Comparison of ENCODE assay signal across 7 cellular contexts in genomic region chr14:52268191-52269061, GRCh38. TPM values are rescaled to one million over a fixed set of nuclear protein-coding genes. Genes with fewer than 3 reads are reported as not detected.
DNase-seq lines count a peak whose midpoint lies in the region; ATAC-seq and TF ChIP-seq lines count a peak whose summit lies in the region.

No MANE protein-coding gene starts in this region.

- H3K9ac ChIP-seq in Loucy (ENCODE audit: low read depth, low read length, poor library complexity, severe bottlenecking), result peak overlapping the region; percentile 67

- ATAC-seq in activated naive CD4-positive, alpha-beta T cell treated with anti-CD3 and anti-CD28 coated beads, Interleukin-2, amount 50 U/mL, for 72 hours, result peak; percentile 24 to 72

- peaks cover 14 to 16% of the 10 kb centered on the region in 2 donors for H3K36me3 Mint-ChIP-seq in activated naive CD4-positive, alpha-beta T cell treated with anti-CD3 and anti-CD28 coated beads, Interleukin-2, amount 50 U/mL, for 72 hours

- H3K9me2 ChIP-seq in Loucy (replicated peaks; ENCODE audit: low read depth, low read length), result no peaks in the 10 kb centered on the region

- no peaks in the 10 kb centered on the region for H3K27me3 ChIP-seq in Loucy (ENCODE audit: insufficient read depth, low read length, poor library complexity, severe bottlenecking)

- no peaks in the 10 kb centered on the region for H3K9me3 ChIP-seq in Loucy (ENCODE audit: insufficient read depth, low read depth, low read length)

- no peak for TF ChIP-seq CTCF in Loucy (conservative IDR thresholded peaks at IDR 0.05; ENCODE audit: low read length)

- peaks cover 47% of the 10 kb centered on the region for H3K4me1 ChIP-seq in Loucy (ENCODE audit: insufficient read depth, low read length, poor library complexity, severe bottlenecking)

- no peaks in the 10 kb centered on the region for H3K36me3 ChIP-seq in Loucy (ENCODE audit: insufficient read depth, low read length)

- no peaks in the 10 kb centered on the region for H4K20me1 ChIP-seq in Loucy (ENCODE audit: insufficient read depth, low read length, poor library complexity, severe bottlenecking)

- H3K27ac Mint-ChIP-seq in activated naive CD4-positive, alpha-beta T cell treated with anti-CD3 and anti-CD28 coated beads, Interleukin-2, amount 50 U/mL, for 72 hours, result peak overlapping the region in 1 of 2 donors; percentile 81

- peak in 1 of 2 donors; percentile 12 for DNase-seq in activated naive CD4-positive, alpha-beta T cell treated with anti-CD3 and anti-CD28 coated beads, Interleukin-2, amount 50 U/mL, for 72 hours (ENCODE audit: low spot score in 2 of 2)
- DNase-seq in iPS-NIHi7 (ENCODE audit: extremely low spot score) (peak; percentile 38), SW 1271 (lab: John Stamatoyannopoulos, UW) (no peak), globus pallidus (ENCODE audit: low spot score) (no peak), H4 (ENCODE audit: low spot score) (no peak)
- peak; percentile 46 for DNase-seq in stimulated activated CD8-positive, alpha-beta memory T cell treated with anti-CD3 and anti-CD28 coated beads, Interleukin-4, amount 100 ng/mL, for 48 hours

- peak overlapping the region; percentile 77 for H2AFZ ChIP-seq in Loucy (ENCODE audit: low read length)

- H3K9me3 Mint-ChIP-seq in activated naive CD4-positive, alpha-beta T cell treated with anti-CD3 and anti-CD28 coated beads, Interleukin-2, amount 50 U/mL, for 72 hours, result no peaks in the 10 kb centered on the region

- H3K4me2 ChIP-seq in Loucy (ENCODE audit: low read depth, low read length, poor library complexity, severe bottlenecking), result peak overlapping the region; percentile 77

- peaks cover 22% of the 10 kb centered on the region; the same call in 1 of the 2 replicates for H3K79me2 ChIP-seq in Loucy (ENCODE audit: insufficient read depth, low read length)

- H3K4me3 ChIP-seq in Loucy (ENCODE audit: low read length, poor library complexity, severe bottlenecking), result peak overlapping the region; percentile 75

- 0 out of 2 replicates have a peak, but pooled peaks cover 2% of the 10 kb centered on the region for H3F3A ChIP-seq in Loucy (ENCODE audit: low read depth)

RNA-seq across cellular contexts. Expression of gene PTGDR, which starts 0.9 kb away (rescaled TPM):
- under 1 TPM in 1 of 2 donors, not detected in 1; 0.18 TPM for total RNA-seq in activated naive CD4-positive, alpha-beta T cell treated with anti-CD3 and anti-CD28 coated beads, Interleukin-2, amount 50 U/mL, for 72 hours
- total RNA-seq in H4 (2014; rRNA removed; shearing (Covaris generic)), result not detected in 2 replicates

RNA-seq across cellular contexts. Expression of gene PTGER2, which starts 45.7 kb away (rescaled TPM):
- 1 to 10 TPM; 1.2 to 2.5 TPM for total RNA-seq in activated naive CD4-positive, alpha-beta T cell treated with anti-CD3 and anti-CD28 coated beads, Interleukin-2, amount 50 U/mL, for 72 hours
- total RNA-seq in H4 (2014; rRNA removed; shearing (Covaris generic)), result 3.7 and 5.7 TPM in 2 replicates

Comparison
In these comparisons a context has a peak if more than half of its experiments do, and no peak if none do; other contexts are left out.
1. DNase-seq: peak in iPS-NIHi7 (single experiment) and stimulated activated CD8-positive, alpha-beta memory T cell treated with anti-CD3 and anti-CD28 coated beads, Interleukin-4, amount 100 ng/mL, for 48 hours (single experiment); none in SW 1271 (0 of 2), globus pallidus (single experiment) and H4 (single experiment).